In the genomic region with DNA sequence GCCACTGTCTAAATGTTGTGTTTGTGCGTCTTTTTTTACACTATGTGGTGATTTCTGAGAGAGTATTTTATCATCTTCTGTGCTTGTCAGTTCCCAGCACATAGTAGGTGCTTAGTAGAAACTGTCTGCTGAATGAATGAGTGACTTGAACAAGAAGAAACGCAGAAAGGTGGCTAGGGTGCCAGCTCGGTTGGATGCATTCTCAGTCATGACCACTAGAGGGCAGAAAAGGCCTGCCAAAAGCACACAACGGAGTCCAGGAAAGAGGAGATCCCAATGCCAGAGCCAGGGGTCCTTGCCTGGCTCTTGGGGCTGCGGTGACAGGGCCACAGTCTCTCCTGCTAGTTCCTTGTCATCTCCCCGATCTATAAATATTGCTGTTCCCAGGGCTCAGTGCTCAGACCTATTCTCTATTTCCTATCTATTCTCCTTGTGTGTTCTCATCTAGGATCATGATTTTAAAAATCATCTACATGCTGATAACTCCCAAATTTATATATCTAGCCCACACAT, we compare ENCODE assay signal across 8 cellular contexts. TPM values are rescaled to one million over a fixed set of nuclear protein-coding genes. Genes with fewer than 3 reads are reported as not detected.
A peak's percentile ranks its signal among the peaks of the same experiment; 100 is the strongest.
DNase-seq lines count a peak whose midpoint lies in the region; ATAC-seq and TF ChIP-seq lines count a peak whose summit lies in the region.

No MANE protein-coding gene starts in this region.

- H3K4me3 ChIP-seq in MG63 (no peak overlapping the region), heart right ventricle (no peak overlapping the region), retinal pigment epithelial cell (ENCODE audit: low read length) (no peak overlapping the region)

- no peak overlapping the region for H3K4me3 Mint-ChIP-seq in activated naive CD8-positive, alpha-beta T cell treated with anti-CD3 and anti-CD28 coated beads for 36 hours

- no peaks in the 10 kb centered on the region for H3K9me3 Mint-ChIP-seq in activated naive CD8-positive, alpha-beta T cell treated with anti-CD3 and anti-CD28 coated beads for 36 hours

- H3K27ac Mint-ChIP-seq in activated naive CD8-positive, alpha-beta T cell treated with anti-CD3 and anti-CD28 coated beads for 36 hours, result no peak overlapping the region

- ATAC-seq in heart right ventricle (peak in 7 of 8 donors; percentile 45 to 69 (median 57)), GM21423 (IDR thresholded peaks at IDR 0.05; ENCODE audit: unreplicated experiment) (no peak), GM19467 (IDR thresholded peaks at IDR 0.05; ENCODE audit: unreplicated experiment) (no peak)

- H3K27me3 ChIP-seq in MG63 (peaks cover 2% of the 10 kb centered on the region; the same call in 1 of the 2 replicates), heart right ventricle (peaks cover 0 to 89% (median 72%) of the 10 kb centered on the region in 7 donors)

- DNase-seq in EH (ENCODE audit: low read depth) (peak; percentile 57), MG63 (peak; percentile 40), SKM-1 (lab: John Stamatoyannopoulos, UW; ENCODE audit: unreplicated experiment) (peak; percentile 16), heart right ventricle (peak; percentile 36 to 51), retinal pigment epithelial cell (ENCODE audit: low read depth) (no peak)
- DNase-seq in activated naive CD8-positive, alpha-beta T cell treated with anti-CD3 and anti-CD28 coated beads for 36 hours, result peak; percentile 52

- no peaks in the 10 kb centered on the region for H3K4me1 Mint-ChIP-seq in activated naive CD8-positive, alpha-beta T cell treated with anti-CD3 and anti-CD28 coated beads for 36 hours

- H3K36me3 Mint-ChIP-seq in activated naive CD8-positive, alpha-beta T cell treated with anti-CD3 and anti-CD28 coated beads for 36 hours, result no peaks in the 10 kb centered on the region

- no peak overlapping the region for H3K27ac ChIP-seq in heart right ventricle

- H3K4me1 ChIP-seq in heart right ventricle, result no peaks in the 10 kb centered on the region

- H3K36me3 ChIP-seq in MG63 (no peaks in the 10 kb centered on the region), heart right ventricle (no peaks in the 10 kb centered on the region)

- H3K9me3 ChIP-seq in MG63 (no peaks in the 10 kb centered on the region), heart right ventricle (no peaks in the 10 kb centered on the region)

- peak; percentile 88 to 97 (median 94) for TF ChIP-seq CTCF in heart right ventricle (IDR thresholded peaks at IDR 0.05)
- peak; percentile 93 for TF ChIP-seq CTCF in retinal pigment epithelial cell (conservative IDR thresholded peaks at IDR 0.05; ENCODE audit: low read depth, low read length)

- intact Hi-C loops in heart right ventricle (cut with DNase I), result loop anchor here (1.0 to 10.0 kb wide), 13 partner anchors 94 to 1112 kb away; a partner anchor contains a TSS

- H3K27me3 Mint-ChIP-seq in activated naive CD8-positive, alpha-beta T cell treated with anti-CD3 and anti-CD28 coated beads for 36 hours, result peaks cover 42% of the 10 kb centered on the region

- WGBS in heart right ventricle, 2 donors, result 2 to 3% methylated on average over 6 of the region's 6 CpGs

RNA-seq across cellular contexts. Expression of a gene that starts 57.3 kb away (rescaled TPM):
- not detected in 2 replicates for total RNA-seq in MG63 (2014; rRNA removed; shearing (Covaris generic); ENCODE audit: low replicate concordance)
- total RNA-seq in activated naive CD8-positive, alpha-beta T cell treated with anti-CD3 and anti-CD28 coated beads for 36 hours, result not detected
- not detected for total RNA-seq in heart right ventricle
- not detected for polyA plus RNA-seq in heart right ventricle

Comparison
In these comparisons a context has a peak if more than half of its experiments do, and no peak if none do; other contexts are left out.
1. ATAC-seq: peak in heart right ventricle (7 of 8); none in GM21423 (single experiment) and GM19467 (single experiment).